ENCODE assay signal across 1 cellular context in the genomic region with DNA sequence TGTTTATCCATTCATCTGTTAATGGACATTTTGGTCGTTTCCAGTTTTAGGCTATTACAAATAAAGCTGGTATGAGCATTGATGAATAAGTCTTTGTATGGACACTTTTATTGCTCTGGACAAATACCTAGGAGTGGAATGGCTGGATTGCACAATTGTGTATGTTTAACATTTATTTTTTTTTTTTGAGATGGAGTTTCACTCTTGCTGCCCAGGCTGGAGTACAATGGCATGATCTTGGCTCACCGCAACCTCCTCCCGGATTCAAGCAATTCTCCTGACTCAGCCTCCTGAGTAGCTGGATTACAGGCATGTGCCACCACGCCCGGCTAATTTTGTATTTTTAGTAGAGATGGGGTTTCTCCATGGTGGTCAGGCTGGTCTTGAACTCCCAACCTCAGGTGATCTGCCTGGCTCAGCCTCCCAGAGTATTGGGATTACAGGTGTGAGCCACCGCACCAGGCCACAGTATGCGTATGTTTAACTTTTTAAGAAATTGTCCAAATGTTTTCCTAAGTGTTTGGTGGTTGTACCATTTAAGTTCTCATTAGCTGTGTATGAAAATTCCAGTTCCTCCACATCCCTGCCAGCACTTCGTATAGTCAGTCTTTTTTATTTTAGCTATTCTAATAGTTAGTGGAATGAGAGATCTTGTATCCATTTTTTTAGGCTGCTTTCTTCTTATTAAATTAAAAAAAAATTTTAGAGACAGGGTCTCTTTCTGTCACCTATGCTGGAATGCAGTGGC.
A peak's percentile ranks its signal among the peaks of the same experiment; 100 is the strongest.
TF ChIP-seq lines count a peak whose summit lies in the region.
"Not testable (repeated sequence)": the region's sequence is repeated elsewhere in the genome, so short reads cannot be mapped to it uniquely, and the experiment has no call there.

No MANE protein-coding gene starts in this region.

TF ChIP-seq in HepG2, 621 proteins besides CTCF, POLR2A, EP300 and RAD21 (continued from another document and continues in another):
- TF ChIP-seq, protein P1, sequence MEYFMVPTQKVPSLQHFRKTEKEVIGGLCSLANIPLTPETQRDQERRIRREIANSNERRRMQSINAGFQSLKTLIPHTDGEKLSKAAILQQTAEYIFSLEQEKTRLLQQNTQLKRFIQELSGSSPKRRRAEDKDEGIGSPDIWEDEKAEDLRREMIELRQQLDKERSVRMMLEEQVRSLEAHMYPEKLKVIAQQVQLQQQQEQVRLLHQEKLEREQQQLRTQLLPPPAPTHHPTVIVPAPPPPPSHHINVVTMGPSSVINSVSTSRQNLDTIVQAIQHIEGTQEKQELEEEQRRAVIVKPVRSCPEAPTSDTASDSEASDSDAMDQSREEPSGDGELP (IDR thresholded peaks at IDR 0.05; ENCODE audit: borderline replicate concordance, low read depth), result 0 out of 2 replicates have a peak, but pooled peaks have one; percentile 31
- TF ChIP-seq CEBPG (CRISPR knock-in tag; IDR thresholded peaks at IDR 0.05), result peak; percentile 97
- TF ChIP-seq MED1 (CRISPR knock-in tag; IDR thresholded peaks at IDR 0.05), result peak; percentile 83
- peak; percentile 63; the same call in 1 of the 2 replicates for TF ChIP-seq ZNF280D (CRISPR knock-in tag; IDR thresholded peaks at IDR 0.05)
- 0 out of 2 replicates have a peak, but pooled peaks have one; percentile 33 for TF ChIP-seq DMAP1 (CRISPR knock-in tag; IDR thresholded peaks at IDR 0.05)
- TF ChIP-seq, protein P2, sequence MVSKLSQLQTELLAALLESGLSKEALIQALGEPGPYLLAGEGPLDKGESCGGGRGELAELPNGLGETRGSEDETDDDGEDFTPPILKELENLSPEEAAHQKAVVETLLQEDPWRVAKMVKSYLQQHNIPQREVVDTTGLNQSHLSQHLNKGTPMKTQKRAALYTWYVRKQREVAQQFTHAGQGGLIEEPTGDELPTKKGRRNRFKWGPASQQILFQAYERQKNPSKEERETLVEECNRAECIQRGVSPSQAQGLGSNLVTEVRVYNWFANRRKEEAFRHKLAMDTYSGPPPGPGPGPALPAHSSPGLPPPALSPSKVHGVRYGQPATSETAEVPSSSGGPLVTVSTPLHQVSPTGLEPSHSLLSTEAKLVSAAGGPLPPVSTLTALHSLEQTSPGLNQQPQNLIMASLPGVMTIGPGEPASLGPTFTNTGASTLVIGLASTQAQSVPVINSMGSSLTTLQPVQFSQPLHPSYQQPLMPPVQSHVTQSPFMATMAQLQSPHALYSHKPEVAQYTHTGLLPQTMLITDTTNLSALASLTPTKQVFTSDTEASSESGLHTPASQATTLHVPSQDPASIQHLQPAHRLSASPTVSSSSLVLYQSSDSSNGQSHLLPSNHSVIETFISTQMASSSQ (IDR thresholded peaks at IDR 0.05; ENCODE audit: low read depth), result peak; percentile 65; the same call in 1 of the 2 replicates
- TF ChIP-seq, protein P2 (CRISPR knock-in tag; IDR thresholded peaks at IDR 0.05; ENCODE audit: borderline replicate concordance), result peak; percentile 68; the same call in 1 of the 2 replicates
- not testable (repeated sequence) for TF ChIP-seq FOXA1, CREB1, SOX6, NONO (IDR thresholded peaks at IDR 0.05)
- 0 out of 2 replicates have a peak, but pooled peaks have one; percentile 28 for TF ChIP-seq FOXA1 (CRISPR knock-in tag; IDR thresholded peaks at IDR 0.05)
- TF ChIP-seq RXRB (CRISPR knock-in tag; IDR thresholded peaks at IDR 0.05; ENCODE audit: borderline replicate concordance), result peak; percentile 54; the same call in 1 of the 2 replicates
- peak; percentile 83 for TF ChIP-seq FOXA3 (CRISPR knock-in tag; IDR thresholded peaks at IDR 0.05)
- TF ChIP-seq PITX1 (CRISPR knock-in tag; IDR thresholded peaks at IDR 0.05), result peak; percentile 52; the same call in 1 of the 2 replicates
- peak; percentile 77; the same call in 1 of the 2 replicates for TF ChIP-seq PHF21A (CRISPR knock-in tag; IDR thresholded peaks at IDR 0.05)
- TF ChIP-seq CREB1 (CRISPR knock-in tag; IDR thresholded peaks at IDR 0.05), result peak; percentile 67
- 0 out of 2 replicates have a peak, but pooled peaks have one; percentile 10 for TF ChIP-seq ZNF317 (CRISPR knock-in tag; IDR thresholded peaks at IDR 0.05)
- peak; percentile 87 for TF ChIP-seq NCOA2 (CRISPR knock-in tag; IDR thresholded peaks at IDR 0.05)
- peak; percentile 83; the same call in 1 of the 2 replicates for TF ChIP-seq FOXJ3 (CRISPR knock-in tag; IDR thresholded peaks at IDR 0.05; ENCODE audit: borderline replicate concordance)
- peak; percentile 57 for TF ChIP-seq THAP11 (CRISPR knock-in tag; IDR thresholded peaks at IDR 0.05)
- TF ChIP-seq MAX (IDR thresholded peaks at IDR 0.05), result peak; percentile 34; the same call in 1 of the 2 replicates
- peak; percentile 94 for TF ChIP-seq CEBPB (IDR thresholded peaks at IDR 0.05; ENCODE audit: borderline replicate concordance, low read depth, low read length)
- TF ChIP-seq KDM1A (CRISPR knock-in tag; IDR thresholded peaks at IDR 0.05), result peak; percentile 47; the same call in 1 of the 2 replicates
- 0 out of 2 replicates have a peak, but pooled peaks have one; percentile 45 for TF ChIP-seq HDAC1 (CRISPR knock-in tag; IDR thresholded peaks at IDR 0.05)
- 0 out of 2 replicates have a peak, but pooled peaks have one; percentile 16 for TF ChIP-seq HOMEZ (CRISPR knock-in tag; IDR thresholded peaks at IDR 0.05; ENCODE audit: low read depth)
- TF ChIP-seq ZNF12 (CRISPR knock-in tag; IDR thresholded peaks at IDR 0.05), result 0 out of 2 replicates have a peak, but pooled peaks have one; percentile 61
- peak; percentile 83 for TF ChIP-seq FOXP4 (CRISPR knock-in tag; IDR thresholded peaks at IDR 0.05)
- peak; percentile 40; the same call in 1 of the 2 replicates for TF ChIP-seq MED13 (CRISPR knock-in tag; IDR thresholded peaks at IDR 0.05)
- TF ChIP-seq EHMT2 (IDR thresholded peaks at IDR 0.05; ENCODE audit: borderline replicate concordance, low read depth, low read length), result peak; percentile 74; the same call in 1 of the 2 replicates
- 0 out of 2 replicates have a peak, but pooled peaks have one; percentile 49 for TF ChIP-seq POGZ (CRISPR knock-in tag; IDR thresholded peaks at IDR 0.05)
- TF ChIP-seq KAT8 (CRISPR knock-in tag; IDR thresholded peaks at IDR 0.05), result peak; percentile 34; the same call in 1 of the 2 replicates
- peak; percentile 73 for TF ChIP-seq ZNF7 (CRISPR knock-in tag; IDR thresholded peaks at IDR 0.05)
- peak; percentile 31; the same call in 1 of the 2 replicates for TF ChIP-seq ZSCAN9 (CRISPR knock-in tag; IDR thresholded peaks at IDR 0.05; ENCODE audit: borderline replicate concordance)
- TF ChIP-seq ZBTB20 (CRISPR knock-in tag; IDR thresholded peaks at IDR 0.05; ENCODE audit: borderline replicate concordance, low read depth), result peak; percentile 83
- TF ChIP-seq ARID3A (IDR thresholded peaks at IDR 0.05; ENCODE audit: low read depth, low read length), result peak; percentile 55; the same call in 1 of the 2 replicates
- peak; percentile 19; the same call in 1 of the 2 replicates for TF ChIP-seq TCF7 (IDR thresholded peaks at IDR 0.05; ENCODE audit: low read depth)
- peak; percentile 96 for TF ChIP-seq SOX5 (CRISPR knock-in tag; IDR thresholded peaks at IDR 0.05; ENCODE audit: borderline replicate concordance)
- 0 out of 2 replicates have a peak, but pooled peaks have one; percentile 13 for TF ChIP-seq TBX3 (IDR thresholded peaks at IDR 0.05; ENCODE audit: borderline replicate concordance)
- peak; percentile 77; the same call in 1 of the 2 replicates for TF ChIP-seq HMG20A (CRISPR knock-in tag; IDR thresholded peaks at IDR 0.05; ENCODE audit: borderline replicate concordance)
- TF ChIP-seq ZNF816 (CRISPR knock-in tag; IDR thresholded peaks at IDR 0.05; ENCODE audit: borderline replicate concordance), result peak; percentile 0; the same call in 1 of the 2 replicates
- peak; percentile 93 for TF ChIP-seq SOX6 (CRISPR knock-in tag; IDR thresholded peaks at IDR 0.05)
- peak; percentile 51; the same call in 1 of the 2 replicates for TF ChIP-seq NONO (CRISPR knock-in tag; conservative IDR thresholded peaks at IDR 0.05)
- peak; percentile 67; the same call in 1 of the 2 replicates for TF ChIP-seq KLF9 (CRISPR knock-in tag; IDR thresholded peaks at IDR 0.05; ENCODE audit: low read depth)
- TF ChIP-seq ZNF781 (CRISPR knock-in tag; IDR thresholded peaks at IDR 0.05; ENCODE audit: borderline replicate concordance, not compliant biosample characterization), result peak; percentile 25
- 0 out of 2 replicates have a peak, but pooled peaks have one; percentile 43 for TF ChIP-seq HOXA5 (CRISPR knock-in tag; IDR thresholded peaks at IDR 0.05)
- TF ChIP-seq ZSCAN29 (CRISPR knock-in tag; conservative IDR thresholded peaks at IDR 0.05), result 0 out of 2 replicates have a peak, but pooled peaks have one; percentile 27
- peak; percentile 64 for TF ChIP-seq ZNF644 (CRISPR knock-in tag; IDR thresholded peaks at IDR 0.05; ENCODE audit: low read depth)
- TF ChIP-seq SIX1 (CRISPR knock-in tag; IDR thresholded peaks at IDR 0.05; ENCODE audit: borderline replicate concordance), result peak; percentile 65; the same call in 1 of the 2 replicates
- peak; percentile 87 for TF ChIP-seq RCOR2 (CRISPR knock-in tag; IDR thresholded peaks at IDR 0.05)
- TF ChIP-seq NKX3-1 (CRISPR knock-in tag; IDR thresholded peaks at IDR 0.05), result 0 out of 2 replicates have a peak, but pooled peaks have one; percentile 44
- peak; percentile 88 for TF ChIP-seq TEAD3 (CRISPR knock-in tag; optimal IDR thresholded peaks at IDR 0.05; ENCODE audit: borderline replicate concordance)
